In the genomic region with DNA sequence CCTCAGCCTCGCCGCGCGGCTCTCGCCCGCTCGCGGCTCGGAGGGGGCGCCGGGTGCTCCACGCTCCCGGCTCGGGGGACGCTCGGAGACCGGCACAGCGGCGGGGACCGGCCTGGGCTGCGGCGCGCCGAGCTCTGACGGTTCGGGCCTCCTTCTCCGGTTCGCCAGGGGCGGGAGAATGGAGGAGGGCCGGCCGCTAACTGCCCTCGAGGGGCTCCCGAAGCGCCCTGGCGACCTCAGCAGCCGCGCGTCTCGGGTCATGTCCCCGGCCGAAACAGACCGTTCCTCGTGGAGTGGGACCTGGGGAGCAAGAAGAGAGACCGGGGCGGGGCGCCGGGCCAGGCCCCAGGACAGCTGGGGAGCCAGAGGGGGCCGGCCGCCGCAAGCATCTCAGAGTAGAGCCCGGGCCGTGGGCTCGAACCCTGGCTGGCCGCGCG, we compare ENCODE assay signal across 10 cellular contexts. TPM values are rescaled to one million over a fixed set of nuclear protein-coding genes. Genes with fewer than 3 reads are reported as not detected.
DNase-seq lines count a peak whose midpoint lies in the region; ATAC-seq and TF ChIP-seq lines count a peak whose summit lies in the region.
"Had no signal": no experiment of that assay in that cellular context is flagged by ENCODE, and none has a peak within 500 bp of the region (broad histone marks: within the 10 kb centered on the region; RNA-seq: fewer than 3 reads in every experiment).

No MANE protein-coding gene starts in this region.

- H3K27ac ChIP-seq in sigmoid colon: peak overlapping the region in 2 of 4 donors; percentile 36 to 44

- no peak for TF ChIP-seq CTCF in sigmoid colon (IDR thresholded peaks at IDR 0.05)

- ATAC-seq in GM18909 (IDR thresholded peaks at IDR 0.05; ENCODE audit: poor library complexity, unreplicated experiment) (peak; percentile 40), HG02588 (IDR thresholded peaks at IDR 0.05; ENCODE audit: unreplicated experiment) (no peak), GM19467 (IDR thresholded peaks at IDR 0.05; ENCODE audit: unreplicated experiment) (no peak)

- H3K36me3 ChIP-seq in MG63: no peaks in the 10 kb centered on the region
- no peaks in the 10 kb centered on the region for H3K36me3 ChIP-seq in sigmoid colon

- intact Hi-C loops in sigmoid colon (cut with DNase I): loop anchor here (10.0 kb wide), 1 partner anchor 572 kb away; no protein-coding TSS in a partner anchor

- H3K4me3 ChIP-seq in MG63: peak overlapping the region; percentile 24
- peak overlapping the region; percentile 18 to 64 (median 51) for H3K4me3 ChIP-seq in sigmoid colon

- peaks cover 0 to 46% (median 39%) of the 10 kb centered on the region in 4 donors for H3K4me1 ChIP-seq in sigmoid colon

- WGBS in sigmoid colon, 2 donors: 1 to 2% methylated on average over 56 of the region's 56 CpGs

- DNase-seq in MG63 (no peak), germinal center (ENCODE audit: low spot score) (peak; percentile 66), sigmoid colon (peak; percentile 52), NCI-H2107 treated with DMSO at 0.1 percent for 48 hours (lab: John Stamatoyannopoulos, UW; ENCODE audit: unreplicated experiment) (no peak)
- no peak for DNase-seq in activated T-cell treated with anti-CD3 and anti-CD28 coated beads, Interleukin-2, amount 50 U/mL, for 1 hour

- peaks cover 7% of the 10 kb centered on the region for H3K27me3 ChIP-seq in MG63
- H3K27me3 ChIP-seq in sigmoid colon: peaks cover 28 to 85% (median 74%) of the 10 kb centered on the region in 3 donors

- no peak for TF ChIP-seq POLR2A in sigmoid colon (IDR thresholded peaks at IDR 0.05)

- H3K9me3 ChIP-seq in MG63 (no peaks in the 10 kb centered on the region), sigmoid colon (no peaks in the 10 kb centered on the region)

- no peak for TF ChIP-seq EP300 in sigmoid colon (IDR thresholded peaks at IDR 0.05)

RNA-seq across cellular contexts. Expression of gene GRID1, which starts 0.3 kb away (rescaled TPM):
- total RNA-seq in MG63 (2014; rRNA removed; shearing (Covaris generic); ENCODE audit: low replicate concordance): 0.10 and 0.15 TPM in 2 replicates
- total RNA-seq in sigmoid colon: 1 to 10 TPM in 3 of 4 donors, under 1 TPM in 1; 0.66 to 4.7 (median 1.5) TPM
- polyA plus RNA-seq in sigmoid colon: 1 to 10 TPM in 1 of 3 donors, not detected in 2; 1.1 TPM
- total RNA-seq: activated CD4-positive, alpha-beta T cell treated with anti-CD3 and anti-CD28 coated beads, Interleukin-2, amount 10 ng/mL, durations not matched to agents 24 days and 14 days had no signal
- polyA plus RNA-seq: IgD-negative memory B cell had no signal

Comparison
In these comparisons a context has a peak if more than half of its experiments do, and no peak if none do; other contexts are left out.
1. DNase-seq: peak in germinal center (single experiment) and sigmoid colon (single experiment); none in MG63 (single experiment), NCI-H2107 treated with DMSO at 0.1 percent for 48 hours (single experiment) and activated T-cell treated with anti-CD3 and anti-CD28 coated beads, Interleukin-2, amount 50 U/mL, for 1 hour (single experiment).